ENCODE assay signal across 11 cellular contexts in genomic region chr1:246005067-246005466, GRCh38.
A peak's percentile ranks its signal among the peaks of the same experiment; 100 is the strongest.
DNase-seq lines count a peak whose midpoint lies in the region; ATAC-seq and TF ChIP-seq lines count a peak whose summit lies in the region.
"Had no signal": no experiment of that assay in that cellular context is flagged by ENCODE, and none has a peak within 500 bp of the region (broad histone marks: within the 10 kb centered on the region; RNA-seq: fewer than 3 reads in every experiment).

No MANE protein-coding gene starts in this region.

- TF ChIP-seq CTCF in MCF 10A (IDR thresholded peaks at IDR 0.05; ENCODE audit: unreplicated experiment) (no peak), breast epithelium (IDR thresholded peaks at IDR 0.05) (no peak), RWPE1 (conservative IDR thresholded peaks at IDR 0.05; ENCODE audit: low read depth) (no peak), fibroblast of the aortic adventitia (IDR thresholded peaks at IDR 0.05; ENCODE audit: insufficient read depth, low read length) (no peak)

- no peaks in the 10 kb centered on the region for H3K9me3 Mint-ChIP-seq in MCF 10A (ENCODE audit: unreplicated experiment)
- H3K9me3 Mint-ChIP-seq in activated CD4-positive, alpha-beta T cell treated with anti-CD3 and anti-CD28 coated beads, Interleukin-2, amount 10 ng/mL, durations not matched to agents 7 days and 5 days: no peaks in the 10 kb centered on the region
- H3K9me3 Mint-ChIP-seq: activated T-helper 17 cell treated with anti-CD3 and anti-CD28 coated beads, Interleukin-2, amount 50 U/mL, for 72 hours had no signal

- no peak for ATAC-seq in HG02642 (IDR thresholded peaks at IDR 0.05; ENCODE audit: poor library complexity, unreplicated experiment)
- ATAC-seq: activated T-helper 17 cell treated with anti-CD3 and anti-CD28 coated beads, Interleukin-2, amount 50 U/mL, for 72 hours had no signal

- DNase-seq in MCF 10A (ENCODE audit: unreplicated experiment): peak; percentile 94
- no peak for DNase-seq in breast epithelium (ENCODE audit: low spot score in 2 of 2)
- peak; percentile 61 for DNase-seq in RWPE1 (ENCODE audit: low spot score)
- DNase-seq in fibroblast of the aortic adventitia (ENCODE audit: low read depth): peak; percentile 98
- DNase-seq in superior temporal gyrus (ENCODE audit: extremely low spot score): peak; percentile 26
- no peak for DNase-seq in occipital lobe (lab: John Stamatoyannopoulos, UW)
- DNase-seq in activated CD4-positive, alpha-beta T cell treated with anti-CD3 and anti-CD28 coated beads, Interleukin-2, amount 10 ng/mL, durations not matched to agents 7 days and 5 days: no peak

- CTCF ChIA-PET in MCF 10A (lab: Yijun Ruan, JAX) (interaction anchor here (0.5 to 5.1 kb wide), 19 partner anchors 8 to 851 kb away, joined by 3 to 131 read pairs (median 4); partner anchors contain the start of gene KIF26B), RWPE1 (lab: Yijun Ruan, JAX) (interaction anchor here (0.8 to 1.2 kb wide), 2 partner anchors 36 to 849 kb away, joined by 3 to 7 read pairs; no protein-coding TSS in a partner anchor)
- CTCF ChIA-PET in activated CD4-positive, alpha-beta T cell treated with anti-CD3 and anti-CD28 coated beads, Interleukin-2, amount 10 ng/mL, durations not matched to agents 7 days and 5 days (lab: Charles Lee): interaction anchor here (0.8 to 1.0 kb wide), 3 partner anchors 10 to 852 kb away, joined by 3 read pairs; no protein-coding TSS in a partner anchor

- no peaks in the 10 kb centered on the region for H3K9me3 ChIP-seq in breast epithelium

- no peaks in the 10 kb centered on the region for H3K27me3 Mint-ChIP-seq in MCF 10A (ENCODE audit: insufficient read depth, unreplicated experiment)
- no peaks in the 10 kb centered on the region for H3K27me3 Mint-ChIP-seq in activated CD4-positive, alpha-beta T cell treated with anti-CD3 and anti-CD28 coated beads, Interleukin-2, amount 10 ng/mL, durations not matched to agents 7 days and 5 days
- H3K27me3 Mint-ChIP-seq: activated T-helper 17 cell treated with anti-CD3 and anti-CD28 coated beads, Interleukin-2, amount 50 U/mL, for 72 hours; B cell had no signal

- H3K4me3 ChIP-seq in breast epithelium (no peak overlapping the region), fibroblast of the aortic adventitia (ENCODE audit: low read depth, low read length) (no peak overlapping the region)

- peaks cover 46% of the 10 kb centered on the region for H3K4me1 Mint-ChIP-seq in MCF 10A (ENCODE audit: insufficient read depth, unreplicated experiment)
- H3K4me1 Mint-ChIP-seq in activated CD4-positive, alpha-beta T cell treated with anti-CD3 and anti-CD28 coated beads, Interleukin-2, amount 10 ng/mL, durations not matched to agents 7 days and 5 days: no peaks in the 10 kb centered on the region
- H3K4me1 Mint-ChIP-seq: activated T-helper 17 cell treated with anti-CD3 and anti-CD28 coated beads, Interleukin-2, amount 50 U/mL, for 72 hours had no signal

- no peaks in the 10 kb centered on the region for H3K36me3 ChIP-seq in breast epithelium

- POLR2A ChIA-PET in MCF 10A (lab: Yijun Ruan, JAX): interaction anchor here (1.0 to 2.5 kb wide), 4 partner anchors 15 to 861 kb away, joined by 3 to 12 read pairs (median 3); no protein-coding TSS in a partner anchor
- POLR2A ChIA-PET in RWPE1 (lab: Yijun Ruan, JAX; ENCODE audit: low non-redundant PET): no interaction called here
- POLR2A ChIA-PET in activated CD4-positive, alpha-beta T cell treated with anti-CD3 and anti-CD28 coated beads, Interleukin-2, amount 10 ng/mL, durations not matched to agents 7 days and 5 days (lab: Charles Lee): no interaction called here

- peaks cover 7% of the 10 kb centered on the region for H3K36me3 Mint-ChIP-seq in MCF 10A (ENCODE audit: insufficient read depth, unreplicated experiment)
- no peaks in the 10 kb centered on the region for H3K36me3 Mint-ChIP-seq in activated CD4-positive, alpha-beta T cell treated with anti-CD3 and anti-CD28 coated beads, Interleukin-2, amount 10 ng/mL, durations not matched to agents 7 days and 5 days (ENCODE audit: low read depth)

- H3K4me1 ChIP-seq in breast epithelium: no peaks in the 10 kb centered on the region

- no TSS peak for BruUV-seq in MCF 10A (replicated peaks; lab: Mats Ljungman, UMichigan)

- no peak overlapping the region for H3K27ac Mint-ChIP-seq in MCF 10A (ENCODE audit: low read depth, unreplicated experiment)
- H3K27ac Mint-ChIP-seq in activated CD4-positive, alpha-beta T cell treated with anti-CD3 and anti-CD28 coated beads, Interleukin-2, amount 10 ng/mL, durations not matched to agents 7 days and 5 days: no peak overlapping the region
- H3K27ac Mint-ChIP-seq: activated T-helper 17 cell treated with anti-CD3 and anti-CD28 coated beads, Interleukin-2, amount 50 U/mL, for 72 hours; B cell had no signal

- no peaks in the 10 kb centered on the region for H3K27me3 ChIP-seq in breast epithelium

- H3K4me3 Mint-ChIP-seq in MCF 10A (ENCODE audit: unreplicated experiment): no peak overlapping the region
- no peak overlapping the region for H3K4me3 Mint-ChIP-seq in activated CD4-positive, alpha-beta T cell treated with anti-CD3 and anti-CD28 coated beads, Interleukin-2, amount 10 ng/mL, durations not matched to agents 7 days and 5 days
- H3K4me3 Mint-ChIP-seq: activated T-helper 17 cell treated with anti-CD3 and anti-CD28 coated beads, Interleukin-2, amount 50 U/mL, for 72 hours; B cell had no signal

- H3K27ac ChIP-seq in breast epithelium: no peak overlapping the region
- peak overlapping the region; percentile 64 for H3K27ac ChIP-seq in RWPE1
- H3K27ac ChIP-seq: VCaP had no signal

- intact Hi-C loops in MCF 10A (cut with micrococcal nuclease) (loop anchor here (10.0 kb wide), 1 partner anchor 620 kb away; no protein-coding TSS in a partner anchor), breast epithelium (cut with DNase I; ENCODE audit: low total_unique reads) (no loop called here)

- no peak for TF ChIP-seq POLR2A in breast epithelium (IDR thresholded peaks at IDR 0.05)

Comparison
In these comparisons a context has a peak if more than half of its experiments do, and no peak if none do; other contexts are left out.
1. DNase-seq: peak in MCF 10A (single experiment), RWPE1 (single experiment), fibroblast of the aortic adventitia (single experiment) and superior temporal gyrus (single experiment); none in breast epithelium (0 of 2), occipital lobe (single experiment) and activated CD4-positive, alpha-beta T cell treated with anti-CD3 and anti-CD28 coated beads, Interleukin-2, amount 10 ng/mL, durations not matched to agents 7 days and 5 days (single experiment).